ENCODE assay signal across 16 cellular contexts in genomic region chr16:15979801-15980200, GRCh38. TPM values are rescaled to one million over a fixed set of nuclear protein-coding genes. Genes with fewer than 3 reads are reported as not detected.
DNase-seq lines count a peak whose midpoint lies in the region; ATAC-seq lines count a peak whose summit lies in the region.
"Had no signal": no experiment of that assay in that cellular context is flagged by ENCODE, and none has a peak within 500 bp of the region (broad histone marks: within the 10 kb centered on the region; RNA-seq: fewer than 3 reads in every experiment).

No MANE protein-coding gene starts in this region.

- H3K4me3 ChIP-seq in ACC112 (ENCODE audit: low read depth, low read length) (no peak overlapping the region; the same call in 1 of the 2 replicates), adipocyte (ENCODE audit: low read length) (no peak overlapping the region), skeletal muscle satellite cell (ENCODE audit: low read length) (no peak overlapping the region)
- H3K4me3 ChIP-seq: SJCRH30 had no signal

- H3K36me3 ChIP-seq in ACC112 (ENCODE audit: insufficient read depth, low read length) (peaks cover 37% of the 10 kb centered on the region), adipocyte (ENCODE audit: control insufficient read depth, insufficient read depth, low read length, severe bottlenecking) (peaks cover 10% of the 10 kb centered on the region), skeletal muscle satellite cell (ENCODE audit: insufficient read depth, low read length) (peaks cover 29% of the 10 kb centered on the region)

- intact Hi-C loops in left colon (cut with DNase I, micrococcal nuclease): no loop called here

- H3K79me2 ChIP-seq in ACC112 (ENCODE audit: control insufficient read depth, insufficient read depth, low read length, unreplicated experiment): peaks cover 97% of the 10 kb centered on the region

- H3K9me3 ChIP-seq in adipocyte (ENCODE audit: control insufficient read depth, low read length) (peaks cover 8% of the 10 kb centered on the region), skeletal muscle satellite cell (replicated peaks; ENCODE audit: low read length) (peaks cover 5% of the 10 kb centered on the region)

- H3K27ac ChIP-seq in ACC112 (ENCODE audit: low read depth, low read length): peak overlapping the region; percentile 84
- H3K27ac ChIP-seq: SJCRH30 had no signal

- no peak overlapping the region for H2AFZ ChIP-seq in ACC112 (ENCODE audit: low read length, unreplicated experiment)

- H3K4me1 ChIP-seq in ACC112 (ENCODE audit: control insufficient read depth, insufficient read depth, low read length, unreplicated experiment) (peaks cover 57% of the 10 kb centered on the region), adipocyte (ENCODE audit: control insufficient read depth, insufficient read depth, low read length) (peaks cover 58% of the 10 kb centered on the region), skeletal muscle satellite cell (ENCODE audit: control insufficient read depth, insufficient read depth, low read length) (peaks cover 59% of the 10 kb centered on the region)
- H3K4me1 ChIP-seq: SJCRH30 had no signal

- DNase-seq in adipocyte (ENCODE audit: low read depth) (peak; percentile 48), left colon (no peak), glomerular visceral epithelial cell (ENCODE audit: extremely low spot score) (no peak)
- DNase-seq: C1 segment of cervical spinal cord, DMS 273 treated with DMSO at 0.1 percent for 48 hours, GDM1, H7, MM.1S, NCI-H1417, NCI-H187 treated with DMSO at 0.1 percent for 48 hours, SJCRH30 had no signal

- H3K9ac ChIP-seq in adipocyte (ENCODE audit: low read length) (peak overlapping the region; percentile 4), skeletal muscle satellite cell (ENCODE audit: low read depth, low read length) (peak overlapping the region; percentile 34)

- H3K4me2 ChIP-seq in skeletal muscle satellite cell (ENCODE audit: low read length): peak overlapping the region; percentile 2

- ATAC-seq in left colon: peak; percentile 75
- ATAC-seq in HG02970 (IDR thresholded peaks at IDR 0.05; ENCODE audit: low FRiP score, unreplicated experiment): no peak
- ATAC-seq in GM18861 (IDR thresholded peaks at IDR 0.05; ENCODE audit: unreplicated experiment): no peak
- ATAC-seq in GM21529 (IDR thresholded peaks at IDR 0.05; ENCODE audit: unreplicated experiment): no peak

- H3K27me3 ChIP-seq in ACC112 (ENCODE audit: insufficient read depth, low read length): no peaks in the 10 kb centered on the region
- no peaks in the 10 kb centered on the region for H3K27me3 ChIP-seq in adipocyte (replicated peaks; ENCODE audit: control insufficient read depth, insufficient read depth, low read length)
- no peaks in the 10 kb centered on the region for H3K27me3 ChIP-seq in skeletal muscle satellite cell (ENCODE audit: control insufficient read depth, insufficient read depth, low read length)
- H3K27me3 ChIP-seq: SJCRH30 had no signal

RNA-seq across cellular contexts. Expression of gene ABCC1, which starts 30.4 kb away (rescaled TPM):
- total RNA-seq in left colon: 10 to 100 TPM; 18.3 to 23.3 TPM
- total RNA-seq in skeletal muscle satellite cell (2012; rRNA removed): 28.1 and 29.9 TPM in 2 replicates
